ENCODE assay signal across 8 cellular contexts in the genomic region with DNA sequence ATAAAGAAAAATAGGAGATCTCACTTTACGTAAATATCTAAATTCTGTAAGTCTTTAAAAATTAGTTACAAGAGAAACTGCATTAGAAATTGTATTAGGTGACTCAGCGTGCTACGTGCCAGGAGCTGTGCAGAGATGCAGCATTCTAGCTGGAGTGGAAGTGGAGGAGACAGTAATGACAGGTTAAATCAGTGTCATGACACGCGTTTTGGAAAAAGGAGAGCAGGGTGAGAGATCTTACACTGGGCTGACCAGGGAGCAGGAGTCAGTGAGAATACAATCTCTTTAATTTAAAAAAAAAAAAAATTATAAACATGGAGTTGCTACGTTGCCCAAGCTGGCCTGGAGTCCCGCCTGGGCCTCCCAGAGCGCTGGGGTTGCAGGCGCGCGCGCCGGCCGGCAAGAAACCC. TPM values are rescaled to one million over a fixed set of nuclear protein-coding genes. Genes with fewer than 3 reads are reported as not detected.
A peak's percentile ranks its signal among the peaks of the same experiment; 100 is the strongest.
DNase-seq lines count a peak whose midpoint lies in the region; ATAC-seq and TF ChIP-seq lines count a peak whose summit lies in the region.

No MANE protein-coding gene starts in this region.

- POLR2A ChIA-PET in AG04449 (lab: Yijun Ruan, JAX) (interaction anchor here (0.7 to 1.0 kb wide), 2 partner anchors 16 to 427 kb away, joined by 3 read pairs; no protein-coding TSS in a partner anchor), MCF 10A (lab: Yijun Ruan, JAX) (interaction anchor here (0.6 to 1.8 kb wide), 14 partner anchors 8 to 431 kb away, joined by 3 to 19 read pairs (median 4); a partner anchor contains a TSS)

- ATAC-seq in HG02840 (IDR thresholded peaks at IDR 0.05; ENCODE audit: low FRiP score, unreplicated experiment) (peak; percentile 9), left lung (peak; percentile 9)

- H3K27me3 Mint-ChIP-seq in MCF 10A (ENCODE audit: insufficient read depth, unreplicated experiment) = no peaks in the 10 kb centered on the region

- peaks cover 6% of the 10 kb centered on the region for H3K4me1 Mint-ChIP-seq in MCF 10A (ENCODE audit: insufficient read depth, unreplicated experiment)

- H3K27me3 ChIP-seq in left lung (no peaks in the 10 kb centered on the region), tibial artery (no peaks in the 10 kb centered on the region)

- H3K36me3 Mint-ChIP-seq in MCF 10A (ENCODE audit: insufficient read depth, unreplicated experiment) = peaks cover 23% of the 10 kb centered on the region

- H3K4me1 ChIP-seq in left lung (peaks cover 8 to 13% of the 10 kb centered on the region in 2 donors), tibial artery (peaks cover 0 to 18% (median 11%) of the 10 kb centered on the region in 4 donors)

- H3K4me3 Mint-ChIP-seq in MCF 10A (ENCODE audit: unreplicated experiment) = peak overlapping the region; percentile 77

- H3K9me3 Mint-ChIP-seq in MCF 10A (ENCODE audit: unreplicated experiment) = no peaks in the 10 kb centered on the region

- H3K27ac ChIP-seq in left lung (peak overlapping the region; percentile 84 to 89), tibial artery (peak overlapping the region; percentile 74 to 78)

- peak overlapping the region; percentile 78 for H3K27ac Mint-ChIP-seq in MCF 10A (ENCODE audit: low read depth, unreplicated experiment)

- TF ChIP-seq CTCF in AG04449 (IDR thresholded peaks at IDR 0.05; ENCODE audit: insufficient read depth, low read length, missing control alignments) (no peak), MCF 10A (IDR thresholded peaks at IDR 0.05; ENCODE audit: unreplicated experiment) (no peak), left lung (IDR thresholded peaks at IDR 0.05) (no peak), tibial artery (IDR thresholded peaks at IDR 0.05) (no peak)

- BruUV-seq in MCF 10A (replicated peaks; lab: Mats Ljungman, UMichigan) = no TSS peak

- H3K9me3 ChIP-seq in left lung = no peaks in the 10 kb centered on the region
- no peaks in the 10 kb centered on the region for H3K9me3 ChIP-seq in tibial artery

- CTCF ChIA-PET in AG04449 (lab: Yijun Ruan, JAX) = interaction anchor here (1.1 to 1.5 kb wide), 2 partner anchors 9 to 428 kb away, joined by 4 read pairs; no protein-coding TSS in a partner anchor
- CTCF ChIA-PET in MCF 10A (lab: Yijun Ruan, JAX) = interaction anchor here (0.5 to 5.7 kb wide), 8 partner anchors 11 to 612 kb away, joined by 3 to 36 read pairs (median 6); no protein-coding TSS in a partner anchor

- H3K4me3 ChIP-seq in AG04449 (ENCODE audit: low read depth, low read length) (peak overlapping the region; percentile 83), GM08714 (ENCODE audit: low read length) (peak overlapping the region; percentile 90), left lung (peak overlapping the region; percentile 51 to 71), tibial artery (peak overlapping the region; percentile 80 to 91)

- intact Hi-C loops in MCF 10A (cut with micrococcal nuclease) = loop anchor here (5.0 kb wide), 1 partner anchor 429 kb away; no protein-coding TSS in a partner anchor
- intact Hi-C loops in left lung (cut with DNase I) = loop anchor here in 1 of 2 donors (10.0 kb wide), 1 partner anchor 436 kb away; no protein-coding TSS in a partner anchor
- intact Hi-C loops in tibial artery (cut with DNase I; ENCODE audit: low total_unique reads) = loop anchor here (5.0 kb wide), 1 partner anchor 251 kb away; a partner anchor contains a TSS

- no peak for DNase-seq in AG04449 (ENCODE audit: low read depth, low spot score)
- DNase-seq in NCI-H2171 (lab: John Stamatoyannopoulos, UW) = peak; percentile 34
- DNase-seq in MCF 10A (ENCODE audit: unreplicated experiment) = peak; percentile 59
- no peak for DNase-seq in left lung
- no peak for DNase-seq in tibial artery
- no peak for DNase-seq in GM19238 (ENCODE audit: insufficient read length, low spot score)

- H3K36me3 ChIP-seq in left lung (peaks cover 0 to 17% of the 10 kb centered on the region in 2 donors), tibial artery (peaks cover 14 to 19% (median 16%) of the 10 kb centered on the region in 3 donors)

RNA-seq across cellular contexts. Expression of a gene that starts 0.6 kb away (rescaled TPM):
- 15.7 and 18.2 TPM in 2 replicates for total RNA-seq in MCF 10A (2022)
- total RNA-seq in left lung = 10 to 100 TPM; 13.1 to 14.4 TPM

RNA-seq across cellular contexts. Expression of a gene that starts 58.6 kb away (rescaled TPM):
- 85.7 and 99.1 TPM in 2 replicates for total RNA-seq in MCF 10A (2022)
- total RNA-seq in left lung = 100 to 1,000 TPM; 141 to 164 TPM

Comparison
In these comparisons a context has a peak if more than half of its experiments do, and no peak if none do; other contexts are left out.
1. DNase-seq: peak in NCI-H2171 (single experiment) and MCF 10A (single experiment); none in AG04449 (single experiment), left lung (0 of 2), tibial artery (0 of 2) and GM19238 (single experiment).
2. Peak in every context shown above with its lines, with median percentiles within 50 percentile points of each other: H3K4me3 ChIP-seq.